16 cellular contexts compared by ENCODE assay signal in the genomic region with DNA sequence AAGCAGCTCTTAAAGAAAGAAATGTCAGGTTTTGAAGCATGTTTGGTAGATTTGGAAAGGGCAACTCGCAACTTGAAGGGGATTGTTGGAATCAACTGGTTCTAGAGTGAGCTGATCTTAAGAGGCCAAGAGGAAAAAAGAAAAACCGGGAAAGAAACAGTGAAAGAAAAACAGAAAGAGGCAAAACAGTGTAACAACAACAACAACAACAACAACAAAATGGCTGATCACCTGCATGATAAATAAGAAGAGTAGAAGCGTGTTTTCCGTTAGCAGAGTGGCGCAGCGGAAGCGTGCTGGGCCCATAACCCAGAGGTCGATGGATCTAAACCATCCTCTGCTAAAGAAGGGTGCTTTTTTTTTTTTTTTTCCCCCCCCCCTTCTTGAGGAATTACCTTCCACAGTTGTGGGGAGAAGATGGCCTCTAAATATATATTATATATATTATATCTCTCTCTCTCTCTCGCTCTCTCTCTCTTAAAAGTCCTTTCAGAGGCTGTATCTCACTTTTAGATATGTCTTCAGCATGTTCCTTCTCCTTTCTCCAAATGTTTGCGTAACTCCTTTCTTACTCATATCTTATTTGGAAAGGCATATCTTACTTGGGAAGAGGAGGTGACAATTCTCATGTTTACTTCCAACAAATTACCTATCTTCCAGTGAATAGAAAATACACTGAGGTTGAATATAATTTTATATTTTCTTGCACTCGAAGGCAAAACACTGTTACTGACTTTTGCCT.
DNase-seq lines count a peak whose midpoint lies in the region; ATAC-seq and TF ChIP-seq lines count a peak whose summit lies in the region.
"Had no signal": no experiment of that assay in that cellular context is flagged by ENCODE, and none has a peak within 500 bp of the region (broad histone marks: within the 10 kb centered on the region; RNA-seq: fewer than 3 reads in every experiment).

No MANE protein-coding gene starts in this region.

- H3K27me3 Mint-ChIP-seq in activated T-cell treated with anti-CD3 and anti-CD28 coated beads, Interleukin-2, amount 50 U/mL, for 72 hours (ENCODE audit: low read depth): peaks cover 34% of the 10 kb centered on the region
- peaks cover 26 to 42% of the 10 kb centered on the region in 2 donors for H3K27me3 Mint-ChIP-seq in effector memory CD8-positive, alpha-beta T cell

- no peak for ATAC-seq in activated T-cell treated with anti-CD3 and anti-CD28 coated beads, Interleukin-2, amount 50 U/mL, for 72 hours (replicated peaks in 1 of 2)
- no peak for ATAC-seq in effector memory CD8-positive, alpha-beta T cell (replicated peaks)
- ATAC-seq in SK-N-SH treated with all-trans-retinoic acid at 6 μM for 48 hours (no peak), HG02840 (IDR thresholded peaks at IDR 0.05; ENCODE audit: low FRiP score, unreplicated experiment) (no peak), HG03457 (IDR thresholded peaks at IDR 0.05; ENCODE audit: unreplicated experiment) (no peak)
- ATAC-seq: pancreas had no signal

- H3K36me3 Mint-ChIP-seq in activated T-cell treated with anti-CD3 and anti-CD28 coated beads, Interleukin-2, amount 50 U/mL, for 72 hours (ENCODE audit: insufficient read depth in 2 of 2): no peaks in the 10 kb centered on the region
- peaks cover 4% of the 10 kb centered on the region for H3K36me3 Mint-ChIP-seq in effector memory CD8-positive, alpha-beta T cell (ENCODE audit: insufficient read depth)
- H3K36me3 Mint-ChIP-seq: mesothelial cell of epicardium had no signal

- no peaks in the 10 kb centered on the region for H3K4me1 ChIP-seq in trophoblast cell (ENCODE audit: control insufficient read depth in 1 of 2, insufficient read depth in 2 of 2, low read length in 2 of 2)
- H3K4me1 ChIP-seq: breast epithelium, pancreas had no signal

- H4K91ac ChIP-seq in trophoblast cell (ENCODE audit: low read depth, low read length): no peak overlapping the region

- H3K79me2 ChIP-seq in trophoblast cell (ENCODE audit: control insufficient read depth, insufficient read depth, low read length, poor library complexity): no peaks in the 10 kb centered on the region
- H3K79me2 ChIP-seq: hepatocyte had no signal

- no peaks in the 10 kb centered on the region for H3K27me3 ChIP-seq in trophoblast cell (ENCODE audit: insufficient read depth, low read length)
- H3K27me3 ChIP-seq: hepatocyte had no signal

- no peak overlapping the region for H2BK5ac ChIP-seq in trophoblast cell (ENCODE audit: low read depth, low read length, poor library complexity)

- H3K23ac ChIP-seq in trophoblast cell (ENCODE audit: low read length): no peak overlapping the region

- H2AK5ac ChIP-seq in trophoblast cell (ENCODE audit: low read length): no peak overlapping the region

- peak overlapping the region; percentile 92 for H3K27ac Mint-ChIP-seq in activated T-cell treated with anti-CD3 and anti-CD28 coated beads, Interleukin-2, amount 50 U/mL, for 72 hours
- peak overlapping the region; percentile 0 to 90 for H3K27ac Mint-ChIP-seq in effector memory CD8-positive, alpha-beta T cell
- H3K27ac Mint-ChIP-seq: activated CD4-positive, alpha-beta T cell treated with anti-CD3 and anti-CD28 coated beads, Interleukin-2, amount 10 ng/mL, durations not matched to agents 24 days and 14 days; mesothelial cell of epicardium had no signal

- DNase-seq in activated T-cell treated with anti-CD3 and anti-CD28 coated beads, Interleukin-2, amount 50 U/mL, for 72 hours: no peak
- DNase-seq in activated T-cell treated with anti-CD3 and anti-CD28 coated beads, Interleukin-2, amount 50 U/mL, for 1 hour: no peak
- peak; percentile 76 for DNase-seq in NCI-H2227 (lab: John Stamatoyannopoulos, UW; ENCODE audit: unreplicated experiment)
- peak in 1 of 3 experiments; percentile 27 for DNase-seq in effector memory CD8-positive, alpha-beta T cell
- DNase-seq in trophoblast cell: no peak
- DNase-seq: activated CD4-positive, alpha-beta T cell treated with anti-CD3 and anti-CD28 coated beads, Interleukin-2, amount 10 ng/mL, durations not matched to agents 24 days and 14 days; activated effector memory CD4-positive, alpha-beta T cell treated with anti-CD3 and anti-CD28 coated beads, Interleukin-2, amount 50 U/mL, for 16 hours; NCI-H2029 treated with DMSO at 0.1 percent for 48 hours; pancreas; T-helper 1 cell had no signal

- no CpG with 5 or more reads among the region's 11 CpGs for WGBS in trophoblast cell (ENCODE audit: extremely low coverage, insufficient coverage, insufficient read length)

- no peak overlapping the region for H3K18ac ChIP-seq in trophoblast cell (ENCODE audit: low read length)

- H3K4me3 ChIP-seq in trophoblast cell (ENCODE audit: low read depth, low read length): no peak overlapping the region
- H3K4me3 ChIP-seq: breast epithelium, hepatocyte, pancreas had no signal

- no peak overlapping the region for H3K14ac ChIP-seq in trophoblast cell (ENCODE audit: low read length)

- H3K36me3 ChIP-seq in trophoblast cell (ENCODE audit: control insufficient read depth in 1 of 2, insufficient read depth in 2 of 2, low read length in 2 of 2): no peaks in the 10 kb centered on the region
- H3K36me3 ChIP-seq: breast epithelium, pancreas had no signal

- no peak overlapping the region for H2BK12ac ChIP-seq in trophoblast cell (ENCODE audit: low read length)

- peak overlapping the region in 1 of 2 donors; percentile 29 for H3K4me3 Mint-ChIP-seq in activated T-cell treated with anti-CD3 and anti-CD28 coated beads, Interleukin-2, amount 50 U/mL, for 72 hours
- peak overlapping the region in 1 of 2 donors; percentile 48 for H3K4me3 Mint-ChIP-seq in effector memory CD8-positive, alpha-beta T cell
- H3K4me3 Mint-ChIP-seq: activated CD4-positive, alpha-beta T cell treated with anti-CD3 and anti-CD28 coated beads, Interleukin-2, amount 10 ng/mL, durations not matched to agents 24 days and 14 days; mesothelial cell of epicardium had no signal

- no peaks in the 10 kb centered on the region for H3K4me1 Mint-ChIP-seq in activated T-cell treated with anti-CD3 and anti-CD28 coated beads, Interleukin-2, amount 50 U/mL, for 72 hours (ENCODE audit: low read depth)
- peaks cover 0 to 9% of the 10 kb centered on the region in 2 donors for H3K4me1 Mint-ChIP-seq in effector memory CD8-positive, alpha-beta T cell (ENCODE audit: low read depth in 2 of 2)

- no peaks in the 10 kb centered on the region for H3K9me3 ChIP-seq in trophoblast cell (ENCODE audit: insufficient read depth, low read depth, low read length)
- H3K9me3 ChIP-seq: breast epithelium, pancreas had no signal

- no peak overlapping the region for H3K27ac ChIP-seq in trophoblast cell (ENCODE audit: low read depth, low read length)
- H3K27ac ChIP-seq: breast epithelium, hepatocyte, pancreas had no signal

- no peak overlapping the region for H2AFZ ChIP-seq in trophoblast cell (ENCODE audit: insufficient read depth, low read length, poor library complexity)
- H2AFZ ChIP-seq: hepatocyte had no signal

- H3K9ac ChIP-seq in trophoblast cell (ENCODE audit: low read length): no peak overlapping the region

- no peak overlapping the region for H4K8ac ChIP-seq in trophoblast cell (ENCODE audit: low read depth, low read length)

- no peak overlapping the region for H2BK120ac ChIP-seq in trophoblast cell (ENCODE audit: insufficient read depth, low read length, poor library complexity)

- no peaks in the 10 kb centered on the region for H3K79me1 ChIP-seq in trophoblast cell (ENCODE audit: low read length)

- H3K4me2 ChIP-seq in trophoblast cell (ENCODE audit: low read length): peak overlapping the region; percentile 42
- H3K4me2 ChIP-seq: hepatocyte had no signal

- no peak overlapping the region for H4K12ac ChIP-seq in trophoblast cell (ENCODE audit: low read depth, low read length)

- H3K9me3 Mint-ChIP-seq in activated T-cell treated with anti-CD3 and anti-CD28 coated beads, Interleukin-2, amount 50 U/mL, for 72 hours: no peaks in the 10 kb centered on the region
- H3K9me3 Mint-ChIP-seq in effector memory CD8-positive, alpha-beta T cell: no peaks in the 10 kb centered on the region
- H3K9me3 Mint-ChIP-seq: activated CD4-positive, alpha-beta T cell treated with anti-CD3 and anti-CD28 coated beads, Interleukin-2, amount 10 ng/mL, durations not matched to agents 24 days and 14 days; mesothelial cell of epicardium had no signal

- H3K4ac ChIP-seq in trophoblast cell (ENCODE audit: low read depth, low read length): no peak overlapping the region

TF ChIP-seq in SK-N-SH treated with all-trans-retinoic acid at 6 μM for 48 hours, 23 proteins besides CTCF, POLR2A, EP300 and RAD21 (continues in another document):
- TF ChIP-seq, protein P1, sequence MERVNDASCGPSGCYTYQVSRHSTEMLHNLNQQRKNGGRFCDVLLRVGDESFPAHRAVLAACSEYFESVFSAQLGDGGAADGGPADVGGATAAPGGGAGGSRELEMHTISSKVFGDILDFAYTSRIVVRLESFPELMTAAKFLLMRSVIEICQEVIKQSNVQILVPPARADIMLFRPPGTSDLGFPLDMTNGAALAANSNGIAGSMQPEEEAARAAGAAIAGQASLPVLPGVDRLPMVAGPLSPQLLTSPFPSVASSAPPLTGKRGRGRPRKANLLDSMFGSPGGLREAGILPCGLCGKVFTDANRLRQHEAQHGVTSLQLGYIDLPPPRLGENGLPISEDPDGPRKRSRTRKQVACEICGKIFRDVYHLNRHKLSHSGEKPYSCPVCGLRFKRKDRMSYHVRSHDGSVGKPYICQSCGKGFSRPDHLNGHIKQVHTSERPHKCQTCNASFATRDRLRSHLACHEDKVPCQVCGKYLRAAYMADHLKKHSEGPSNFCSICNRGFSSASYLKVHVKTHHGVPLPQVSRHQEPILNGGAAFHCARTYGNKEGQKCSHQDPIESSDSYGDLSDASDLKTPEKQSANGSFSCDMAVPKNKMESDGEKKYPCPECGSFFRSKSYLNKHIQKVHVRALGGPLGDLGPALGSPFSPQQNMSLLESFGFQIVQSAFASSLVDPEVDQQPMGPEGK (CRISPR knock-in tag; IDR thresholded peaks at IDR 0.05; ENCODE audit: borderline replicate concordance): no peak
- TF ChIP-seq ZNF565 (CRISPR knock-in tag; conservative IDR thresholded peaks at IDR 0.05; ENCODE audit: low read depth) (no peak), ISL1 (CRISPR knock-in tag; IDR thresholded peaks at IDR 0.05) (no peak), CREB5 (CRISPR knock-in tag; IDR thresholded peaks at IDR 0.05; ENCODE audit: low read depth) (no peak), ZNF8 (CRISPR knock-in tag; IDR thresholded peaks at IDR 0.05) (no peak), CSDC2 (CRISPR knock-in tag; IDR thresholded peaks at IDR 0.05) (no peak)
